Comparison of ENCODE assay signal across 8 cellular contexts in the genomic region with DNA sequence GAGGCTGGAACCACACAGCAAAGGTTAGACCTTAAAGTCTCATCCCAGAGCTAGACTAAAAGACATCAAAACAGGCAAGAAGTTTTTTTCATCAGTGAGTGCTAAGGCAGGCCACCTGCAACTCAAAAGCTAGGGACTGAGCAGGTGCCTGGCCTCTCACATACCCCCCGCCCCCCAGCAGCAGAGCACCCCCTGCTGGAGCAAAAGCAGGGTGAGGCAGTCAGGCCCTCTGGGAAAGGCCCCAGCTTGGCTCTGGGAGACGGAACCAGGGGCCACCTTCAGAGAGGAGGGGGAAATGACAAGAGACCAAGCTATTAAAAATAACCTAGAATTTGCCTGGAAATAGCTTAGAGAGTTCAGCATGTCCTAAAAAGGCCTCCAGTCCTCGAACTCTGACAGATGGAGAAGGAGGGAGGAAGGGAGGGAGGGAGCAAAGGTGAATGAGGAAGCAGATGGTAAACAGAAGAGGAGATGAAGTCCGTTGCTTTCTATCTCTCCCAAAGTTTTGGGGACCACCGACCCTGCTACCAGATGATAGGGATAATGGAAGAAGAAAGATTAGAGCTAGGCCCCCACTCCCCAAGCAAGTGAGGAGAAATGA. TPM values are rescaled to one million over a fixed set of nuclear protein-coding genes. Genes with fewer than 3 reads are reported as not detected.
DNase-seq lines count a peak whose midpoint lies in the region; ATAC-seq, FAIRE-seq and TF ChIP-seq lines count a peak whose summit lies in the region.

No MANE protein-coding gene starts in this region.

- peaks cover 39% of the 10 kb centered on the region for H3K27me3 Mint-ChIP-seq in CD4-positive, alpha-beta T cell
- peaks cover 36% of the 10 kb centered on the region for H3K27me3 Mint-ChIP-seq in nephron (ENCODE audit: low read depth)

- H4K5ac ChIP-seq in IMR-90 (ENCODE audit: low read depth, low read length) (no peak overlapping the region), H1 (ENCODE audit: insufficient read length, low read depth, low read length) (no peak overlapping the region)

- dilution Hi-C loops in IMR-90 (cut with HindIII; ENCODE audit: low sequenced_read_pairs, unreplicated experiment), result no loop called here

- no peak for DNase-seq in CD4-positive, alpha-beta T cell
- DNase-seq in IMR-90 (no peak), H1 (ENCODE audit: low read depth in 1 of 2, low spot score in 2 of 2) (peak in 1 of 2 experiments; percentile 72), putamen (ENCODE audit: low spot score) (no peak), occipital lobe (lab: John Stamatoyannopoulos, UW) (no peak)

- intact Hi-C loops in CD4-positive, alpha-beta T cell (cut with DNase I, micrococcal nuclease), result no loop called here
- intact Hi-C loops in IMR-90 (cut with micrococcal nuclease), result no loop called here

- H4K91ac ChIP-seq in IMR-90 (ENCODE audit: insufficient read depth, low read depth, low read length), result no peak overlapping the region
- no peak overlapping the region for H4K91ac ChIP-seq in H1 (replicated peaks; ENCODE audit: insufficient read length, low read length)

- TF ChIP-seq POLR2A in IMR-90 (IDR thresholded peaks at IDR 0.05; ENCODE audit: low read depth, low read length) (no peak), H1 (IDR thresholded peaks at IDR 0.05; ENCODE audit: control extremely low read depth in 1 of 2, low read depth in 2 of 2, low read length in 2 of 2) (no peak)

- H2BK5ac ChIP-seq in IMR-90 (ENCODE audit: low read depth, low read length, poor library complexity, severe bottlenecking), result no peak overlapping the region
- no peak overlapping the region for H2BK5ac ChIP-seq in H1 (ENCODE audit: low read depth, low read length)

- H2BK120ac ChIP-seq in IMR-90 (ENCODE audit: low read depth, low read length), result no peak overlapping the region
- H2BK120ac ChIP-seq in H1 (replicated peaks; ENCODE audit: low read depth, low read length), result no peak overlapping the region

- H2AFZ ChIP-seq in IMR-90 (replicated peaks; ENCODE audit: low read length, poor library complexity) (no peak overlapping the region), H1 (ENCODE audit: low read length) (no peak overlapping the region)

- H2AK9ac ChIP-seq in IMR-90 (replicated peaks; ENCODE audit: low read depth, low read length, poor library complexity), result no peak overlapping the region

- no peak overlapping the region for H2AK5ac ChIP-seq in IMR-90 (ENCODE audit: low read depth, low read length)
- H2AK5ac ChIP-seq in H1 (ENCODE audit: low read depth, low read length), result no peak overlapping the region

- no TSS peak for BruUV-seq in IMR-90 (replicated peaks; lab: Mats Ljungman, UMichigan)

- H3K4me3 ChIP-seq in IMR-90 (ENCODE audit: insufficient read depth, low read depth, low read length) (no peak overlapping the region), H1 (ENCODE audit: extremely low read depth in 1 of 4, insufficient read depth in 2 of 4, low read depth in 3 of 4, low read length in 4 of 4) (peak overlapping the region in 3 of 4 experiments; percentile 17 to 88 (median 32); a peak in 4 of 8 replicates)

- H3K27ac ChIP-seq in CD4-positive, alpha-beta T cell (ENCODE audit: low read depth, low read length), result no peak overlapping the region
- no peak overlapping the region for H3K27ac ChIP-seq in IMR-90 (ENCODE audit: insufficient read depth, low read length)
- no peak overlapping the region for H3K27ac ChIP-seq in H1 (ENCODE audit: low read depth, low read length)

- H3K36me3 Mint-ChIP-seq in CD4-positive, alpha-beta T cell (ENCODE audit: low read depth), result no peaks in the 10 kb centered on the region
- no peaks in the 10 kb centered on the region for H3K36me3 Mint-ChIP-seq in nephron (ENCODE audit: low read depth)

- H3K4me2 ChIP-seq in IMR-90 (ENCODE audit: low read depth, low read length) (no peak overlapping the region), H1 (ENCODE audit: insufficient read depth in 1 of 2, low read depth in 2 of 2, low read length in 2 of 2) (peak overlapping the region; percentile 91 to 100)

- H2BK12ac ChIP-seq in H1 (ENCODE audit: low read depth, low read length), result no peak overlapping the region

- no peak overlapping the region for H3K18ac ChIP-seq in IMR-90 (ENCODE audit: low read depth, low read length)
- no peak overlapping the region for H3K18ac ChIP-seq in H1 (ENCODE audit: extremely low read depth, low read length)

- H3K79me2 ChIP-seq in H1 (ENCODE audit: control insufficient read depth in 1 of 2, insufficient read depth in 2 of 2, low read length in 2 of 2), result peaks cover 0 to 32% of the 10 kb centered on the region in 2 experiments; a peak in 2 of 4 replicates

- 53% methylated on average over 2 of the region's 5 CpGs; no CpG with 5 or more reads in 1 of the 2 experiments for WGBS in IMR-90 (ENCODE audit: extremely low coverage in 2 of 2, insufficient read length in 1 of 2), 2 experiments
- WGBS in H1 (ENCODE audit: extremely low coverage in 1 of 2, insufficient coverage in 1 of 2, insufficient read length in 1 of 2, insufficient replicate concordance in 2 of 2, low coverage in 1 of 2, low lambda C conversion rate in 2 of 2, missing lambda C conversion rate in 1 of 2), 2 experiments, result 43% methylated on average over 5 of the region's 5 CpGs; no CpG with 5 or more reads in 1 of the 2 experiments

- H3K23ac ChIP-seq in IMR-90 (ENCODE audit: low read depth, low read length) (no peak overlapping the region), H1 (ENCODE audit: insufficient read length) (no peak overlapping the region)

- no peaks in the 10 kb centered on the region for H4K20me1 ChIP-seq in IMR-90 (ENCODE audit: insufficient read depth, low read length)
- H4K20me1 ChIP-seq in H1 (replicated peaks in 1 of 2; ENCODE audit: control insufficient read depth in 1 of 2, insufficient read depth in 2 of 2, low read length in 2 of 2), result peaks cover 0 to 11% of the 10 kb centered on the region in 2 experiments

- no peaks in the 10 kb centered on the region for H3K36me3 ChIP-seq in IMR-90 (ENCODE audit: control insufficient read depth, insufficient read depth, low read length)
- no peaks in the 10 kb centered on the region; a peak in 1 of 8 replicates for H3K36me3 ChIP-seq in H1 (ENCODE audit: control insufficient read depth in 2 of 4, insufficient read depth in 4 of 4, low read length in 3 of 4)

- peaks cover 7% of the 10 kb centered on the region for H3K27me3 ChIP-seq in CD4-positive, alpha-beta T cell (ENCODE audit: control insufficient read depth, insufficient read depth, low read length)
- H3K27me3 ChIP-seq in IMR-90 (ENCODE audit: control insufficient read depth, insufficient read depth, low read length) (peaks cover 25% of the 10 kb centered on the region), H1 (replicated peaks in 1 of 4; ENCODE audit: control insufficient read depth in 3 of 4, extremely low read depth in 1 of 4, insufficient read depth in 3 of 4, low read length in 3 of 4) (peaks cover 0 to 3% (median 0%) of the 10 kb centered on the region in 4 experiments; a peak in 4 of 7 replicates)

- H3K4me3 Mint-ChIP-seq in CD4-positive, alpha-beta T cell, result peak overlapping the region; percentile 11
- H3K4me3 Mint-ChIP-seq in nephron, result peak overlapping the region; percentile 82 to 90 (median 90)

- H3K9me3 Mint-ChIP-seq in CD4-positive, alpha-beta T cell, result no peaks in the 10 kb centered on the region
- no peaks in the 10 kb centered on the region for H3K9me3 Mint-ChIP-seq in nephron

- H3K4ac ChIP-seq in IMR-90 (ENCODE audit: low read depth, low read length) (no peak overlapping the region), H1 (replicated peaks; ENCODE audit: insufficient read length, low read depth, low read length) (no peak overlapping the region)

- H3K14ac ChIP-seq in IMR-90 (replicated peaks; ENCODE audit: low read depth, low read length) (no peak overlapping the region), H1 (ENCODE audit: insufficient read length) (no peak overlapping the region)

- POLR2A ChIA-PET in CD4-positive, alpha-beta T cell (lab: Charles Lee), result no interaction called here
- POLR2A ChIA-PET in IMR-90 (lab: Charles Lee; ENCODE audit: unreplicated experiment) (no interaction called here), H1 (lab: Charles Lee; ENCODE audit: partially characterized antibody) (interaction anchor here (1.0 to 3.6 kb wide), 12 partner anchors 10 to 39 kb away, joined by 4 to 39 read pairs (median 9); partner anchors contain the start of genes BLOC1S1 and CD63)

- no peaks in the 10 kb centered on the region for H3K79me1 ChIP-seq in IMR-90 (ENCODE audit: low read depth in 1 of 2, low read length in 2 of 2)
- peaks cover 14% of the 10 kb centered on the region; the same call in 1 of the 2 replicates for H3K79me1 ChIP-seq in H1 (ENCODE audit: low read depth, low read length)

- H3K23me2 ChIP-seq in H1 (ENCODE audit: low read depth, low read length), result peaks cover 15% of the 10 kb centered on the region

- H4K8ac ChIP-seq in IMR-90 (ENCODE audit: low read depth in 2 of 2, low read length in 2 of 2) (no peak overlapping the region), H1 (ENCODE audit: extremely low read depth, insufficient read depth, low read length) (no peak overlapping the region)

- TF ChIP-seq CTCF in CD4-positive, alpha-beta T cell (IDR thresholded peaks at IDR 0.05), result no peak
- 0 out of 2 replicates have a peak, but pooled peaks have one; percentile 22 for TF ChIP-seq CTCF in IMR-90 (conservative IDR thresholded peaks at IDR 0.05; ENCODE audit: low read depth, low read length)
- peak; percentile 75 to 90 (median 82) for TF ChIP-seq CTCF in H1 (IDR thresholded peaks at IDR 0.05; ENCODE audit: control extremely low read depth in 1 of 3, insufficient read depth in 1 of 3, low read depth in 1 of 3, low read length in 3 of 3)
- peak in 1 of 3 experiments; percentile 17 for TF ChIP-seq CTCF in nephron (IDR thresholded peaks at IDR 0.05; ENCODE audit: unreplicated experiment in 3 of 3)

- H3K4me1 Mint-ChIP-seq in CD4-positive, alpha-beta T cell (ENCODE audit: low read depth), result peaks cover 21% of the 10 kb centered on the region
- peaks cover 81% of the 10 kb centered on the region for H3K4me1 Mint-ChIP-seq in nephron

- H3K9ac ChIP-seq in IMR-90 (ENCODE audit: low read depth, low read length) (no peak overlapping the region), H1 (replicated peaks in 1 of 4; ENCODE audit: extremely low read depth in 1 of 4, low read depth in 3 of 4, low read length in 3 of 4) (no peak overlapping the region)

- H3K9me3 ChIP-seq in CD4-positive, alpha-beta T cell (ENCODE audit: control insufficient read depth, low read length), result no peaks in the 10 kb centered on the region
- no peaks in the 10 kb centered on the region for H3K9me3 ChIP-seq in IMR-90 (ENCODE audit: control insufficient read depth, insufficient read depth, low read length)
- no peaks in the 10 kb centered on the region for H3K9me3 ChIP-seq in H1 (ENCODE audit: insufficient read depth in 2 of 2, low read depth in 1 of 2, low read length in 1 of 2)

- H2BK20ac ChIP-seq in IMR-90 (ENCODE audit: low read depth, low read length) (no peak overlapping the region), H1 (ENCODE audit: low read length) (no peak overlapping the region)

- H2BK15ac ChIP-seq in IMR-90 (ENCODE audit: low read depth, low read length), result no peak overlapping the region
- H2BK15ac ChIP-seq in H1 (ENCODE audit: low read length), result no peak overlapping the region

- in situ Hi-C loops in IMR-90 (cut with MboI; ENCODE audit: low sequenced_read_pairs), result no loop called here

- no peak for TF ChIP-seq EP300 in H1 (IDR thresholded peaks at IDR 0.05; ENCODE audit: borderline replicate concordance in 1 of 2, low read depth in 2 of 2, low read length in 2 of 2)

- no peak overlapping the region for H3K56ac ChIP-seq in IMR-90 (ENCODE audit: extremely low read depth, insufficient read depth, low read length)
- no peak overlapping the region for H3K56ac ChIP-seq in H1 (replicated peaks; ENCODE audit: insufficient read length, low read depth, low read length)

- H3K9me1 ChIP-seq in IMR-90 (ENCODE audit: insufficient read depth, low read length), result no peaks in the 10 kb centered on the region; the same call in 1 of the 2 replicates

- TF ChIP-seq RAD21 in IMR-90 (IDR thresholded peaks at IDR 0.05; ENCODE audit: low read length) (no peak), H1 (IDR thresholded peaks at IDR 0.05 in 1 of 2, conservative IDR thresholded peaks at IDR 0.05 in 1 of 2; ENCODE audit: low read depth in 2 of 2, low read length in 2 of 2) (peak; percentile 55 to 60)

- no peak for ATAC-seq in CD4-positive, alpha-beta T cell (ENCODE audit: poor library complexity)
- no peak for ATAC-seq in IMR-90 (ENCODE audit: low read depth)
- no peak for ATAC-seq in HG02642 (IDR thresholded peaks at IDR 0.05; ENCODE audit: poor library complexity, unreplicated experiment)
- ATAC-seq in GM21737 (IDR thresholded peaks at IDR 0.05; ENCODE audit: unreplicated experiment), result no peak

- H3K27ac Mint-ChIP-seq in CD4-positive, alpha-beta T cell, result no peak overlapping the region
- peak overlapping the region in 2 of 3 experiments; percentile 49 to 89 for H3K27ac Mint-ChIP-seq in nephron

- FAIRE-seq in H1 (lab: Jason Lieb, UNC), result no peak

- 0 out of 2 replicates have a peak, but pooled peaks cover 2% of the 10 kb centered on the region for H3K4me1 ChIP-seq in IMR-90 (ENCODE audit: control insufficient read depth, insufficient read depth, low read length)
- peaks cover 0 to 25% (median 8%) of the 10 kb centered on the region in 4 experiments; a peak in 5 of 7 replicates for H3K4me1 ChIP-seq in H1 (replicated peaks in 1 of 4; ENCODE audit: control insufficient read depth in 3 of 4, insufficient read depth in 4 of 4, low read length in 3 of 4)

- CTCF ChIA-PET in CD4-positive, alpha-beta T cell (lab: Charles Lee), result no interaction called here
- CTCF ChIA-PET in IMR-90 (lab: Yijun Ruan, JAX) (interaction anchor here (0.6 to 1.2 kb wide), 2 partner anchors 9 to 30 kb away, joined by 3 read pairs; no protein-coding TSS in a partner anchor), H1 (lab: Charles Lee; ENCODE audit: partially characterized antibody) (interaction anchor here (0.7 to 5.1 kb wide), 33 partner anchors 10 to 1228 kb away, joined by 3 to 38 read pairs (median 5); partner anchors contain the start of genes BLOC1S1, CD63, MUCL1 and RDH5)

RNA-seq across cellular contexts. Expression of gene ITGA7, which starts 1.8 kb away (rescaled TPM):
- 1 to 10 TPM; 1.2 to 1.6 TPM for total RNA-seq in CD4-positive, alpha-beta T cell
- total RNA-seq in IMR-90 (2012; rRNA removed), result 3.9 and 4.4 TPM in 2 replicates
- 13.9 and 15.7 TPM in 2 replicates for polyA plus RNA-seq in IMR-90 (2012; rRNA removed)
- 12.1 and 23.0 TPM in 2 replicates for polyA plus RNA-seq in IMR-90 (2012; cell fraction: cytosol; rRNA removed)
- polyA plus RNA-seq in IMR-90 (2012; cell fraction: nucleus; rRNA removed; ENCODE audit: low replicate concordance), result 89.0 and 117 TPM in 2 replicates
- 76.4 and 86.1 TPM in 2 replicates for total RNA-seq in H1 (2021; fragmentation: NEBNext Ultra II Directional; extraction: Animal tissue kit (Norgen Biotek cat#: 25700))
- 57.6 and 81.5 TPM in 2 replicates for polyA plus RNA-seq in H1 (2011; rRNA removed)
- 83.6 TPM for polyA plus RNA-seq in H1 (2011; cell fraction: cytosol; rRNA removed)
- 576 TPM for polyA plus RNA-seq in H1 (2011; cell fraction: nucleus; rRNA removed)
- polyA plus RNA-seq in H1 (2012, experiment 1 of 2), result 88.5 to 116 TPM (median 98.2 TPM) in 4 replicates
- polyA plus RNA-seq in H1 (2012, experiment 2 of 2), result 49.5 TPM
- 53.7 TPM for polyA plus RNA-seq in H1 (2013, experiment 1 of 2)
- 44.3 TPM for polyA plus RNA-seq in H1 (2013, experiment 2 of 2)
- polyA minus RNA-seq in H1 (2011; rRNA and poly(A)+ RNA removed), result 39.1 and 41.6 TPM in 2 replicates
- 30.8 TPM for polyA minus RNA-seq in H1 (2011; cell fraction: cytosol; rRNA and poly(A)+ RNA removed)
- 103 TPM for polyA minus RNA-seq in H1 (2011; cell fraction: nucleus; rRNA and poly(A)+ RNA removed)
- 6.2 TPM for total RNA-seq in occipital lobe

RNA-seq across cellular contexts. Expression of gene BLOC1S1, which starts 9.9 kb away (rescaled TPM):
- 10 to 100 TPM; 34.8 to 36.9 TPM for total RNA-seq in CD4-positive, alpha-beta T cell
- 128 and 158 TPM in 2 replicates for total RNA-seq in IMR-90 (2012; rRNA removed)
- 280 and 285 TPM in 2 replicates for polyA plus RNA-seq in IMR-90 (2012; rRNA removed)
- polyA plus RNA-seq in IMR-90 (2012; cell fraction: cytosol; rRNA removed), result 332 and 427 TPM in 2 replicates
- polyA plus RNA-seq in IMR-90 (2012; cell fraction: nucleus; rRNA removed; ENCODE audit: low replicate concordance), result 75.9 and 113 TPM in 2 replicates
- 84.3 and 91.1 TPM in 2 replicates for total RNA-seq in H1 (2021; fragmentation: NEBNext Ultra II Directional; extraction: Animal tissue kit (Norgen Biotek cat#: 25700))
- 149 and 185 TPM in 2 replicates for polyA plus RNA-seq in H1 (2011; rRNA removed)
- polyA plus RNA-seq in H1 (2011; cell fraction: cytosol; rRNA removed), result 215 TPM
- polyA plus RNA-seq in H1 (2011; cell fraction: nucleus; rRNA removed), result 132 TPM
- polyA plus RNA-seq in H1 (2012, experiment 1 of 2), result 124 to 187 TPM (median 163 TPM) in 4 replicates
- 152 TPM for polyA plus RNA-seq in H1 (2012, experiment 2 of 2)
- 87.5 TPM for polyA plus RNA-seq in H1 (2013, experiment 1 of 2)
- 85.4 TPM for polyA plus RNA-seq in H1 (2013, experiment 2 of 2)
- 41.3 and 44.1 TPM in 2 replicates for polyA minus RNA-seq in H1 (2011; rRNA and poly(A)+ RNA removed)
- 24.3 TPM for polyA minus RNA-seq in H1 (2011; cell fraction: cytosol; rRNA and poly(A)+ RNA removed)
- polyA minus RNA-seq in H1 (2011; cell fraction: nucleus; rRNA and poly(A)+ RNA removed), result 27.7 TPM
- total RNA-seq in occipital lobe, result 46.0 TPM

RNA-seq across cellular contexts. Expression of gene RDH5, which starts 14.3 kb away (rescaled TPM):
- total RNA-seq in CD4-positive, alpha-beta T cell, result 1 to 10 TPM; 8.8 TPM
- total RNA-seq in IMR-90 (2012; rRNA removed) (7.3 and 8.9 TPM in 2 replicates), occipital lobe (6.6 TPM)
- polyA plus RNA-seq in IMR-90 (2012; rRNA removed) (18.8 and 21.0 TPM in 2 replicates), H1 (2011; rRNA removed) (6.0 and 7.1 TPM in 2 replicates)
- 16.9 and 19.9 TPM in 2 replicates for polyA plus RNA-seq in IMR-90 (2012; cell fraction: cytosol; rRNA removed)
- polyA plus RNA-seq in IMR-90 (2012; cell fraction: nucleus; rRNA removed; ENCODE audit: low replicate concordance), result 85.3 and 102 TPM in 2 replicates
- total RNA-seq in H1 (2021; fragmentation: NEBNext Ultra II Directional; extraction: Animal tissue kit (Norgen Biotek cat#: 25700)), result 4.2 and 4.5 TPM in 2 replicates
- 8.7 TPM for polyA plus RNA-seq in H1 (2011; cell fraction: cytosol; rRNA removed)
- polyA plus RNA-seq in H1 (2011; cell fraction: nucleus; rRNA removed), result 14.0 TPM
- 5.4 to 9.4 TPM (median 6.1 TPM) in 4 replicates for polyA plus RNA-seq in H1 (2012, experiment 1 of 2)
- polyA plus RNA-seq in H1 (2012, experiment 2 of 2), result 2.8 TPM
- polyA plus RNA-seq in H1 (2013, experiment 1 of 2), result 5.6 TPM
- polyA plus RNA-seq in H1 (2013, experiment 2 of 2), result 4.7 TPM
- polyA minus RNA-seq in H1 (2011; rRNA and poly(A)+ RNA removed), result 6.7 and 7.3 TPM in 2 replicates
- 3.8 TPM for polyA minus RNA-seq in H1 (2011; cell fraction: cytosol; rRNA and poly(A)+ RNA removed)
- polyA minus RNA-seq in H1 (2011; cell fraction: nucleus; rRNA and poly(A)+ RNA removed), result 14.1 TPM

RNA-seq across cellular contexts. Expression of gene CD63, which starts 22.9 kb away (rescaled TPM):
- total RNA-seq in CD4-positive, alpha-beta T cell, result 10 to 100 TPM; 34.0 to 36.4 TPM
- 995 and 1,796 TPM in 2 replicates for total RNA-seq in IMR-90 (2012; rRNA removed)
- polyA plus RNA-seq in IMR-90 (2012; rRNA removed), result 1,398 and 1,518 TPM in 2 replicates
- 856 and 974 TPM in 2 replicates for polyA plus RNA-seq in IMR-90 (2012; cell fraction: cytosol; rRNA removed)
- 173 and 576 TPM in 2 replicates for polyA plus RNA-seq in IMR-90 (2012; cell fraction: nucleus; rRNA removed; ENCODE audit: low replicate concordance)
- 440 and 460 TPM in 2 replicates for total RNA-seq in H1 (2021; fragmentation: NEBNext Ultra II Directional; extraction: Animal tissue kit (Norgen Biotek cat#: 25700))
- polyA plus RNA-seq in H1 (2011; rRNA removed), result 525 and 526 TPM in 2 replicates
- 544 TPM for polyA plus RNA-seq in H1 (2011; cell fraction: cytosol; rRNA removed)
- polyA plus RNA-seq in H1 (2011; cell fraction: nucleus; rRNA removed), result 196 TPM
- polyA plus RNA-seq in H1 (2012, experiment 1 of 2), result 431 to 625 TPM (median 595 TPM) in 4 replicates
- polyA plus RNA-seq in H1 (2012, experiment 2 of 2), result 1,065 TPM
- 1,099 TPM for polyA plus RNA-seq in H1 (2013, experiment 1 of 2)
- 1,353 TPM for polyA plus RNA-seq in H1 (2013, experiment 2 of 2)
- 146 and 194 TPM in 2 replicates for polyA minus RNA-seq in H1 (2011; rRNA and poly(A)+ RNA removed)
- polyA minus RNA-seq in H1 (2011; cell fraction: cytosol; rRNA and poly(A)+ RNA removed), result 119 TPM
- 71.1 TPM for polyA minus RNA-seq in H1 (2011; cell fraction: nucleus; rRNA and poly(A)+ RNA removed)
- total RNA-seq in occipital lobe, result 187 TPM

RNA-seq across cellular contexts. Expression of gene GDF11, which starts 37.0 kb away (rescaled TPM):
- 1 to 10 TPM; 4.4 to 6.6 TPM for total RNA-seq in CD4-positive, alpha-beta T cell
- total RNA-seq in IMR-90 (2012; rRNA removed) (2.2 and 2.7 TPM in 2 replicates), occipital lobe (6.6 TPM)
- polyA plus RNA-seq in IMR-90 (2012; rRNA removed) (12.9 and 13.6 TPM in 2 replicates), H1 (2011; rRNA removed) (12.1 and 17.6 TPM in 2 replicates)
- 5.7 and 15.7 TPM in 2 replicates for polyA plus RNA-seq in IMR-90 (2012; cell fraction: cytosol; rRNA removed)
- polyA plus RNA-seq in IMR-90 (2012; cell fraction: nucleus; rRNA removed; ENCODE audit: low replicate concordance), result 5.5 and 10.6 TPM in 2 replicates
- 15.1 and 18.2 TPM in 2 replicates for total RNA-seq in H1 (2021; fragmentation: NEBNext Ultra II Directional; extraction: Animal tissue kit (Norgen Biotek cat#: 25700))
- 12.0 TPM for polyA plus RNA-seq in H1 (2011; cell fraction: cytosol; rRNA removed)
- 42.6 TPM for polyA plus RNA-seq in H1 (2011; cell fraction: nucleus; rRNA removed)
- polyA plus RNA-seq in H1 (2012, experiment 1 of 2), result 10.2 to 20.2 TPM (median 16.6 TPM) in 4 replicates
- 7.3 TPM for polyA plus RNA-seq in H1 (2012, experiment 2 of 2)
- 8.2 TPM for polyA plus RNA-seq in H1 (2013, experiment 1 of 2)
- 8.0 TPM for polyA plus RNA-seq in H1 (2013, experiment 2 of 2)
- polyA minus RNA-seq in H1 (2011; rRNA and poly(A)+ RNA removed), result 12.7 and 17.0 TPM in 2 replicates
- polyA minus RNA-seq in H1 (2011; cell fraction: cytosol; rRNA and poly(A)+ RNA removed), result 10.0 TPM
- polyA minus RNA-seq in H1 (2011; cell fraction: nucleus; rRNA and poly(A)+ RNA removed), result 26.5 TPM

Comparison
In these comparisons a context has a peak if more than half of its experiments do, and no peak if none do; other contexts are left out.
1. RNA of gene ITGA7, which starts 1.8 kb away (total RNA-seq): 76.4 to 86.1 TPM in H1; 6.2 TPM in occipital lobe (single experiment), 3.9 to 4.4 TPM in IMR-90 and 1.2 to 1.6 TPM in CD4-positive, alpha-beta T cell; every median in the first group is over 10 times any median in the second.